Comparison of ENCODE assay signal across 26 cellular contexts in the genomic region with DNA sequence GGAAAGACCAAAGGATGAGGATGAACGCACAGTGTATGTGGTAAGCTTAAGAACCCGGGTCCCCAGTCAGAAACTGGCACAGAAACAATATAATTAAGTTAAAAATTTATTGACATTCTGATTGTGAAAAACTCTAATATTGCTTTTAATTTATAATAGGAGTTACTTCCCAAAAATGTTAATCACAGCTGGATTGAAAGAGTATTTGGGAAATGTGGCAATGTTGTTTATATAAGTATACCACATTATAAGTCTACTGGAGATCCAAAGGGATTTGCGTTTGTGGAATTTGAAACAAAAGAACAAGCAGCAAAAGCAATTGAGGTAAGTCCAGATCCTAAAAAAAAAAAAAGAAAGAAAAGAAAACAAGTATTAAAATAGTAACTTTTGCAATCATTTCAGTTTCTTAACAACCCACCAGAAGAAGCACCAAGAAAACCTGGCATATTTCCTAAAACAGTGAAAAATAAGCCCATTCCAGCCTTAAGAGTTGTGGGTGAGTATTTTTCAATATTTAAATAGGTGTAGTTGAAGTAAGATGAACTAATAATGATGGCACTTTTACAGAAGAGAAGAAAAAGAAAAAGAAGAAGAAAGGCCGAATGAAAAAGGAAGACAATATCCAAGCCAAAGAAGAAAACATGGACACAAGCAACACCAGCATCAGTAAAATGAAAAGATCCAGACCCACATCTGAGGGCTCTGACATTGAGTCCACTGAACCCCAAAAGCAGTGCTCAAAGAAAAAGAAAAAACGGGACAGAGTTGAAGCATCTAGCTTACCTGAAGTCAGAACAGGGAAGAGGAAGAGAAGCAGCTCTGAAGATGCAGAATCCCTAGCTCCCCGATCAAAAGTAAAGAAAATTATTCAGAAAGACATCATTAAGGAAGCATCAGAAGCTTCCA. TPM values are rescaled to one million over a fixed set of nuclear protein-coding genes. Genes with fewer than 3 reads are reported as not detected.
A peak's percentile ranks its signal among the peaks of the same experiment; 100 is the strongest.
DNase-seq lines count a peak whose midpoint lies in the region; ATAC-seq lines count a peak whose summit lies in the region.
"Had no signal": no experiment of that assay in that cellular context is flagged by ENCODE, and none has a peak within 500 bp of the region (broad histone marks: within the 10 kb centered on the region; RNA-seq: fewer than 3 reads in every experiment).

No MANE protein-coding gene starts in this region.

- peak overlapping the region; percentile 84 for H3K9ac ChIP-seq in ES-I3 (ENCODE audit: low read depth, low read length)
- H3K9ac ChIP-seq in HUES64 (ENCODE audit: low read depth, low read length) = peak overlapping the region; percentile 99

- H3K27me3 ChIP-seq in HUES64 (ENCODE audit: insufficient read depth, low read length) (no peaks in the 10 kb centered on the region), ectodermal cell (ENCODE audit: control insufficient read depth, insufficient read depth, low read length, poor library complexity, severe bottlenecking) (no peaks in the 10 kb centered on the region)
- H3K27me3 ChIP-seq: dorsolateral prefrontal cortex, sigmoid colon, stomach had no signal

- H3K4me1 ChIP-seq in ES-I3 (ENCODE audit: insufficient read depth, low read length) = no peaks in the 10 kb centered on the region
- peaks cover 29% of the 10 kb centered on the region for H3K4me1 ChIP-seq in HUES64 (ENCODE audit: insufficient read depth, low read length)
- peaks cover 18% of the 10 kb centered on the region for H3K4me1 ChIP-seq in ectodermal cell (ENCODE audit: control insufficient read depth, insufficient read depth, low read length)
- H3K4me1 ChIP-seq: sigmoid colon had no signal

- WGBS in HUES64 = 6% methylated on average over 5 of the region's 6 CpGs
- WGBS in ectodermal cell, 2 experiments = 0 to 10% methylated on average over 3 to 5 of the region's 6 CpGs

- DNase-seq in retina = no peak
- no peak for DNase-seq in activated naive CD4-positive, alpha-beta T cell (lab: John Stamatoyannopoulos, UW)
- DNase-seq: activated CD4-positive, alpha-beta T cell treated with anti-CD3 and anti-CD28 coated beads, Interleukin-2, amount 50 U/mL, for 4 hours; activated CD4-positive, CD25-positive, alpha-beta regulatory T cell; activated CD8-positive, alpha-beta memory T cell treated with anti-CD3 and anti-CD28 coated beads, Interleukin-2, amount 50 U/mL, for 48 hours; activated naive CD8-positive, alpha-beta T cell treated with anti-CD3 and anti-CD28 coated beads, Interleukin-2, amount 10 ng/mL, durations not matched to agents 7 days and 5 days; C1 segment of cervical spinal cord; cerebellar nuclear complex; dorsolateral prefrontal cortex; foreskin melanocyte; GOT3; NCI-H1105; NCI-H2029 treated with DMSO at 0.1 percent for 48 hours; NCI-H226; posterior cingulate gyrus; Right ventricle myocardium superior; sigmoid colon; stomach; T1000; trophoblast cell had no signal

- H3K9me3 ChIP-seq in ES-I3 (ENCODE audit: control insufficient read depth, insufficient read depth, low read length) (0 out of 2 replicates have a peak, but pooled peaks cover 4% of the 10 kb centered on the region), HUES64 (ENCODE audit: insufficient read depth, low read depth, low read length) (no peaks in the 10 kb centered on the region), ectodermal cell (ENCODE audit: control insufficient read depth, low read length) (no peaks in the 10 kb centered on the region), iPS-18c (ENCODE audit: control insufficient read depth, insufficient read depth, low read length) (no peaks in the 10 kb centered on the region)
- H3K9me3 ChIP-seq: sigmoid colon, stomach had no signal

- H3K27ac ChIP-seq in HUES64 (ENCODE audit: low read depth, low read length) = peak overlapping the region; percentile 99
- peak overlapping the region; percentile 71 for H3K27ac ChIP-seq in ectodermal cell (ENCODE audit: insufficient read depth, low read depth, low read length, poor library complexity, severe bottlenecking)
- H3K27ac ChIP-seq: dorsolateral prefrontal cortex, sigmoid colon, stomach had no signal

- H3K4me3 ChIP-seq in HUES64 (ENCODE audit: low read length) (peak overlapping the region; percentile 76), ectodermal cell (ENCODE audit: insufficient read depth, low read depth, low read length) (peak overlapping the region; percentile 48), iPS-18c (ENCODE audit: insufficient read depth, low read depth, low read length) (peak overlapping the region; percentile 61)
- H3K4me3 ChIP-seq: dorsolateral prefrontal cortex, sigmoid colon, stomach had no signal

- H3K36me3 ChIP-seq in ES-I3 (ENCODE audit: insufficient read depth, low read length) (peaks cover 15% of the 10 kb centered on the region), HUES64 (ENCODE audit: insufficient read depth, low read length) (peaks cover 29% of the 10 kb centered on the region), ectodermal cell (ENCODE audit: control insufficient read depth, insufficient read depth, low read length) (peaks cover 6% of the 10 kb centered on the region)

- ATAC-seq in GM18858 (IDR thresholded peaks at IDR 0.05; ENCODE audit: unreplicated experiment) = no peak
- ATAC-seq in HG03025 (IDR thresholded peaks at IDR 0.05; ENCODE audit: low FRiP score, unreplicated experiment) = no peak

RNA-seq across cellular contexts. Expression of gene LARP7, which starts 9.9 kb away (rescaled TPM):
- polyA plus RNA-seq in HUES64 (2013, experiment 1 of 2) = 34.9 TPM
- polyA plus RNA-seq in HUES64 (2013, experiment 2 of 2) = 49.3 TPM
- polyA plus RNA-seq in ectodermal cell (2013, experiment 1 of 4) = 126 TPM
- polyA plus RNA-seq in ectodermal cell (2013, experiment 2 of 4) = 119 TPM
- polyA plus RNA-seq in ectodermal cell (2013, experiment 3 of 4) = 82.2 TPM
- 94.9 TPM for polyA plus RNA-seq in ectodermal cell (2013, experiment 4 of 4)

RNA-seq across cellular contexts. Expression of gene ZGRF1, which starts 10.2 kb away (rescaled TPM):
- 16.1 TPM for polyA plus RNA-seq in HUES64 (2013, experiment 1 of 2)
- 21.2 TPM for polyA plus RNA-seq in HUES64 (2013, experiment 2 of 2)
- 29.4 TPM for polyA plus RNA-seq in ectodermal cell (2013, experiment 1 of 4)
- polyA plus RNA-seq in ectodermal cell (2013, experiment 2 of 4) = 34.4 TPM
- 23.0 TPM for polyA plus RNA-seq in ectodermal cell (2013, experiment 3 of 4)
- polyA plus RNA-seq in ectodermal cell (2013, experiment 4 of 4) = 26.0 TPM
